In the genomic region with DNA sequence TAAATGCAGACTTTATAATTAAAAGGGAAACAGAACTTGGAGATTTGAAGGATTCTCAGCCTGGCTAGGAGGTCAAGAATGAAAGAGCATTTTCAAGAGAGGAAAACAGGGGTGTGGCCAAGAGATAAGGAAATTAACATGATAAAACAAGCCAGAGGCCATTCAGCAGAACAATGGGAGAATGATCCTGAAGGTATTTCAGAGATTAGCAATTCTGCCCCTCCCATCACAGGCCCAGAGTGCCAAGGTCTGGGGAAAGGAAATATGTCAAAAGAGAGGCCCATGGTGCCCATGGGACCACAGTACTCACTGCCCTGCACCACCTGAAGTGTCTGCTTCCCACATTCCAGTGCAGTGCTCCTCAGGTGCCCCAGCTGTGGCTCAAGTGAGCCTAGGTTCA, we compare ENCODE assay signal across 24 cellular contexts.
"Had no signal": no experiment of that assay in that cellular context is flagged by ENCODE, and none has a peak within 500 bp of the region (broad histone marks: within the 10 kb centered on the region; RNA-seq: fewer than 3 reads in every experiment).

No MANE protein-coding gene starts in this region.

- H3K27ac ChIP-seq: adrenal gland, ascending aorta, lower lobe of right lung, right lobe of liver, skin epidermis, vagina, WERI-Rb-1 had no signal

- H3K4me1 Mint-ChIP-seq: naive thymus-derived CD4-positive, alpha-beta T cell; stimulated activated effector memory CD8-positive, alpha-beta T cell treated with anti-CD3 and anti-CD28 coated beads, Interleukin-12 subunit alpha, Interleukin-12 subunit beta, amount 100 ng/mL, for 72 hours; stimulated activated naive CD8-positive, alpha-beta T cell treated with anti-CD3 and anti-CD28 coated beads, Interleukin-15, amount 100 ng/mL, for 72 hours had no signal

- H3K27me3 ChIP-seq: adrenal gland, ascending aorta, right lobe of liver, vagina had no signal

- H3K9me3 Mint-ChIP-seq: activated naive CD4-positive, alpha-beta T cell treated with anti-CD3 and anti-CD28 coated beads, Interleukin-2, amount 50 U/mL, for 72 hours; stimulated activated naive CD8-positive, alpha-beta T cell treated with anti-CD3 and anti-CD28 coated beads, Interleukin-15, amount 100 ng/mL, for 72 hours; T-helper 2 cell treated with Interferon-gamma antibody and Interleukin-4, amounts not matched to agents 5 μg/mL and 100 μg/mL, for 36 hours had no signal

- H3K36me3 Mint-ChIP-seq: stimulated activated effector memory CD8-positive, alpha-beta T cell treated with anti-CD3 and anti-CD28 coated beads, Interleukin-12 subunit alpha, Interleukin-12 subunit beta, amount 100 ng/mL, for 72 hours had no signal

- H3K27ac Mint-ChIP-seq: activated CD8-positive, alpha-beta T cell treated with anti-CD3 and anti-CD28 coated beads, Interleukin-2, amount 10 ng/mL, durations not matched to agents 7 days and 5 days; activated naive CD4-positive, alpha-beta T cell treated with anti-CD3 and anti-CD28 coated beads, Interleukin-2, amount 50 U/mL, for 72 hours; naive thymus-derived CD4-positive, alpha-beta T cell; stimulated activated effector memory CD8-positive, alpha-beta T cell treated with anti-CD3 and anti-CD28 coated beads, Interleukin-12 subunit alpha, Interleukin-12 subunit beta, amount 100 ng/mL, for 72 hours; stimulated activated naive CD8-positive, alpha-beta T cell treated with anti-CD3 and anti-CD28 coated beads, Interleukin-15, amount 100 ng/mL, for 72 hours; T-helper 2 cell treated with Interferon-gamma antibody and Interleukin-4, amounts not matched to agents 5 μg/mL and 100 μg/mL, for 36 hours had no signal

- H3K4me3 Mint-ChIP-seq: activated CD8-positive, alpha-beta T cell treated with anti-CD3 and anti-CD28 coated beads, Interleukin-2, amount 10 ng/mL, durations not matched to agents 7 days and 5 days; naive thymus-derived CD4-positive, alpha-beta T cell; neural crest cell; stimulated activated effector memory CD8-positive, alpha-beta T cell treated with anti-CD3 and anti-CD28 coated beads, Interleukin-12 subunit alpha, Interleukin-12 subunit beta, amount 100 ng/mL, for 72 hours; stimulated activated naive CD8-positive, alpha-beta T cell treated with anti-CD3 and anti-CD28 coated beads, Interleukin-15, amount 100 ng/mL, for 72 hours; T-helper 2 cell treated with Interferon-gamma antibody and Interleukin-4, amounts not matched to agents 5 μg/mL and 100 μg/mL, for 36 hours had no signal

- H3K4me1 ChIP-seq: adrenal gland, ascending aorta, lower lobe of right lung, right lobe of liver, vagina had no signal

- H3K9me3 ChIP-seq: adrenal gland, ascending aorta, lower lobe of right lung, right lobe of liver, vagina had no signal

- H3K4me3 ChIP-seq: adrenal gland, ascending aorta, lower lobe of right lung, right lobe of liver, skin epidermis, vagina had no signal

- H3K27me3 Mint-ChIP-seq: naive thymus-derived CD4-positive, alpha-beta T cell; stimulated activated naive CD8-positive, alpha-beta T cell treated with anti-CD3 and anti-CD28 coated beads, Interleukin-15, amount 100 ng/mL, for 72 hours had no signal

- H3K36me3 ChIP-seq: adrenal gland, ascending aorta, lower lobe of right lung, right lobe of liver, vagina, WERI-Rb-1 had no signal

- DNase-seq: activated CD4-positive, alpha-beta T cell treated with anti-CD3 and anti-CD28 coated beads for 1 hour; activated CD4-positive, alpha-beta T cell treated with anti-CD3 and anti-CD28 coated beads, Interleukin-2, amount 50 U/mL, for 1 hour; activated CD8-positive, alpha-beta T cell treated with anti-CD3 and anti-CD28 coated beads, Interleukin-2, amount 10 ng/mL, durations not matched to agents 7 days and 5 days; activated T-cell treated with anti-CD3 and anti-CD28 coated beads, Interleukin-2, amount 50 U/mL, for 1 hour; adrenal gland; central memory CD4-positive, alpha-beta T cell; effector memory CD4-positive, alpha-beta T cell; foreskin melanocyte; kidney; lower lobe of right lung; naive thymus-derived CD4-positive, alpha-beta T cell; posterior cingulate gyrus; right lobe of liver; stimulated activated CD4-positive, alpha-beta T cell treated with anti-CD3 and anti-CD28 coated beads, Interleukin-2, amount 100 ng/mL, for 24 hours; stimulated activated naive CD8-positive, alpha-beta T cell treated with anti-CD3 and anti-CD28 coated beads, Interleukin-15, amount 100 ng/mL, for 72 hours; trophoblast cell; WERI-Rb-1 had no signal
